ENCODE assay signal across 9 cellular contexts in the genomic region with DNA sequence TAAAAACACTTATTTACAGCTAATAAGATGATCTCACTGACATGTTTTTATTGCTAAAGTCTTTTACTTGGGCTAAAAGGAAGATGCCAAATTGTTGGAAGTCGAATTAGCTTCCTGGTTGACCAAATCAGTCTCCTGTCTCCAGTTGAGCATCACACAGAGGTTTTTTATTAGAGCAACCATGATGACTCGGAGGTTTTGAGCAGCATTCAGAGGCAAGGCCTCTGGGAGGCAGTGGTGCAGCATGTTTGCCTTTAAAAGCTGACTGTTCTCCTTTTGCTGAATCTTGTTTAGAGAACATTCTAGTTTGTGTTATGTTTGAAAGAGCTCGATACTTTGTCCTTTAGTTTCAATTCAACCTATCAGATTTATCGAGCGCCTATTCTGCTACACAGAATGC. TPM values are rescaled to one million over a fixed set of nuclear protein-coding genes. Genes with fewer than 3 reads are reported as not detected.
DNase-seq lines count a peak whose midpoint lies in the region; ATAC-seq and TF ChIP-seq lines count a peak whose summit lies in the region.
"Had no signal": no experiment of that assay in that cellular context is flagged by ENCODE, and none has a peak within 500 bp of the region (broad histone marks: within the 10 kb centered on the region; RNA-seq: fewer than 3 reads in every experiment).

No MANE protein-coding gene starts in this region.

- no peak for DNase-seq in RWPE2 (ENCODE audit: low spot score)
- peak; percentile 57 to 84 for DNase-seq in foreskin fibroblast
- peak; percentile 24 for DNase-seq in prostate gland (ENCODE audit: low spot score)
- DNase-seq in stimulated activated naive CD8-positive, alpha-beta T cell treated with anti-CD3 and anti-CD28 coated beads, Interleukin-15, amount 100 ng/mL, for 72 hours, result no peak

- H3K9me3 ChIP-seq in RWPE2 (ENCODE audit: severe bottlenecking), result no peaks in the 10 kb centered on the region
- H3K9me3 ChIP-seq in prostate gland, result no peaks in the 10 kb centered on the region
- H3K9me3 ChIP-seq: SJSA1 had no signal

- H3K27ac Mint-ChIP-seq in stimulated activated naive CD8-positive, alpha-beta T cell treated with anti-CD3 and anti-CD28 coated beads, Interleukin-15, amount 100 ng/mL, for 72 hours, result no peak overlapping the region

- TF ChIP-seq CTCF in C4-2B (conservative IDR thresholded peaks at IDR 0.05), result peak; percentile 82
- peak; percentile 65 for TF ChIP-seq CTCF in RWPE2 (IDR thresholded peaks at IDR 0.05; ENCODE audit: poor library complexity, severe bottlenecking)
- TF ChIP-seq CTCF in foreskin fibroblast (IDR thresholded peaks at IDR 0.05; ENCODE audit: low read depth, low read length), result peak; percentile 50
- TF ChIP-seq CTCF in prostate gland (IDR thresholded peaks at IDR 0.05), result peak in 2 of 4 experiments; percentile 10 to 41

- no peaks in the 10 kb centered on the region for H3K9me3 Mint-ChIP-seq in stimulated activated naive CD8-positive, alpha-beta T cell treated with anti-CD3 and anti-CD28 coated beads, Interleukin-15, amount 100 ng/mL, for 72 hours

- 73% methylated on average over 5 of the region's 5 CpGs for WGBS in prostate gland

- H3K36me3 ChIP-seq in RWPE2 (ENCODE audit: low read depth) (no peaks in the 10 kb centered on the region), prostate gland (no peaks in the 10 kb centered on the region)
- H3K36me3 ChIP-seq: SJSA1 had no signal

- H3K4me1 ChIP-seq in RWPE2 (ENCODE audit: insufficient read depth, poor library complexity, severe bottlenecking) (no peaks in the 10 kb centered on the region), prostate gland (replicated peaks) (no peaks in the 10 kb centered on the region)

- peaks cover 8% of the 10 kb centered on the region for H3K4me1 Mint-ChIP-seq in stimulated activated naive CD8-positive, alpha-beta T cell treated with anti-CD3 and anti-CD28 coated beads, Interleukin-15, amount 100 ng/mL, for 72 hours

- ATAC-seq in HG02885 (IDR thresholded peaks at IDR 0.05; ENCODE audit: poor library complexity, unreplicated experiment), result peak; percentile 15
- peak; percentile 53; the same call in 2 of the 3 replicates for ATAC-seq in RWPE2 (ENCODE audit: low read depth)
- ATAC-seq in HG02981 (IDR thresholded peaks at IDR 0.05; ENCODE audit: unreplicated experiment), result no peak
- no peak for ATAC-seq in HG03571 (IDR thresholded peaks at IDR 0.05; ENCODE audit: unreplicated experiment)
- no peak for ATAC-seq in stimulated activated naive CD8-positive, alpha-beta T cell treated with anti-CD3 and anti-CD28 coated beads, Interleukin-15, amount 100 ng/mL, for 72 hours

- no peak overlapping the region; the same call in 1 of the 2 replicates for H3K27ac ChIP-seq in C4-2B
- H3K27ac ChIP-seq in RWPE2 (ENCODE audit: poor library complexity, severe bottlenecking), result no peak overlapping the region
- no peak overlapping the region for H3K27ac ChIP-seq in prostate gland
- H3K27ac ChIP-seq: SJSA1 had no signal

- H3K27me3 ChIP-seq in RWPE2 (ENCODE audit: insufficient read depth, poor library complexity, severe bottlenecking) (peaks cover 17% of the 10 kb centered on the region), prostate gland (replicated peaks; ENCODE audit: insufficient read depth) (no peaks in the 10 kb centered on the region)

- no peak overlapping the region for H3K4me3 Mint-ChIP-seq in stimulated activated naive CD8-positive, alpha-beta T cell treated with anti-CD3 and anti-CD28 coated beads, Interleukin-15, amount 100 ng/mL, for 72 hours

- intact Hi-C loops in prostate gland (cut with DNase I), result no loop called here

- no peak for TF ChIP-seq POLR2A in prostate gland (IDR thresholded peaks at IDR 0.05)

- peaks cover 70% of the 10 kb centered on the region for H3K27me3 Mint-ChIP-seq in stimulated activated naive CD8-positive, alpha-beta T cell treated with anti-CD3 and anti-CD28 coated beads, Interleukin-15, amount 100 ng/mL, for 72 hours

- no peak overlapping the region for H3K4me3 ChIP-seq in RWPE2 (ENCODE audit: severe bottlenecking)
- peak overlapping the region in 1 of 2 donors; percentile 69 for H3K4me3 ChIP-seq in foreskin fibroblast (ENCODE audit: low read depth in 1 of 2, low read length in 2 of 2)
- no peak overlapping the region for H3K4me3 ChIP-seq in prostate gland
- H3K4me3 ChIP-seq: SJSA1 had no signal

RNA-seq across cellular contexts. Expression of a gene that starts 2.1 kb away (rescaled TPM):
- total RNA-seq in prostate gland, result 10 to 100 TPM; 11.6 to 61.5 TPM

RNA-seq across cellular contexts. Expression of a gene that starts 44.4 kb away (rescaled TPM):
- total RNA-seq in prostate gland, result 10 to 100 TPM; 17.4 to 56.6 TPM

Comparison
In these comparisons a context has a peak if more than half of its experiments do, and no peak if none do; other contexts are left out.
1. ATAC-seq: peak in HG02885 (single experiment) and RWPE2 (single experiment); none in HG02981 (single experiment), HG03571 (single experiment) and stimulated activated naive CD8-positive, alpha-beta T cell treated with anti-CD3 and anti-CD28 coated beads, Interleukin-15, amount 100 ng/mL, for 72 hours (single experiment).
2. DNase-seq: peak in foreskin fibroblast (2 of 2) and prostate gland (single experiment); none in RWPE2 (single experiment) and stimulated activated naive CD8-positive, alpha-beta T cell treated with anti-CD3 and anti-CD28 coated beads, Interleukin-15, amount 100 ng/mL, for 72 hours (0 of 2).